20 cellular contexts compared by ENCODE assay signal in genomic region chr2:33083671-33084387, GRCh38.
DNase-seq lines count a peak whose midpoint lies in the region; ATAC-seq and TF ChIP-seq lines count a peak whose summit lies in the region.
"Had no signal": no experiment of that assay in that cellular context is flagged by ENCODE, and none has a peak within 500 bp of the region (broad histone marks: within the 10 kb centered on the region; RNA-seq: fewer than 3 reads in every experiment).

No MANE protein-coding gene starts in this region.

- POLR2A ChIA-PET in OCI-LY7 (lab: Charles Lee) = interaction anchor here (0.6 to 5.4 kb wide), 5 partner anchors 16 to 167 kb away, joined by 3 to 38 read pairs (median 4); no protein-coding TSS in a partner anchor

- no peaks in the 10 kb centered on the region for H3K9me2 ChIP-seq in OCI-LY7 (ENCODE audit: insufficient read depth, low read length)
- H3K9me2 ChIP-seq: SK-N-SH had no signal

- BruUV-seq in OCI-LY7 (replicated peaks; lab: Mats Ljungman, UMichigan) = no TSS peak

- intact Hi-C loops in OCI-LY7 (cut with micrococcal nuclease; ENCODE audit: unreplicated experiment) = loop anchor here (2.0 to 10.0 kb wide), 2 partner anchors 173 to 511 kb away; partner anchors contain the start of gene FAM98A

- H3K27ac ChIP-seq in OCI-LY7 (ENCODE audit: low read depth, low read length, poor library complexity, severe bottlenecking) (peak overlapping the region; percentile 95), thoracic aorta (peak overlapping the region; percentile 55)
- H3K27ac ChIP-seq: lower lobe of right lung, PC-9, testis had no signal

- H3K4me3 ChIP-seq in OCI-LY7 (ENCODE audit: low read depth, low read length, poor library complexity, severe bottlenecking) (peak overlapping the region; percentile 40), thoracic aorta (no peak overlapping the region)
- H3K4me3 ChIP-seq: lower lobe of right lung, PC-9, testis had no signal

- peaks cover 87% of the 10 kb centered on the region for H3K4me1 ChIP-seq in OCI-LY7 (ENCODE audit: insufficient read depth, low read length, poor library complexity, severe bottlenecking)
- H3K4me1 ChIP-seq in thoracic aorta (ENCODE audit: control insufficient read depth in 1 of 2, low read depth in 2 of 2) = peaks cover 15 to 64% of the 10 kb centered on the region in 2 donors
- H3K4me1 ChIP-seq: testis had no signal

- TF ChIP-seq CTCF in OCI-LY7 (conservative IDR thresholded peaks at IDR 0.05; ENCODE audit: low read length) = no peak
- TF ChIP-seq CTCF in thoracic aorta (IDR thresholded peaks at IDR 0.05) = no peak

- no peaks in the 10 kb centered on the region for H4K20me1 ChIP-seq in OCI-LY7 (ENCODE audit: insufficient read depth, low read length)

- no peak for ATAC-seq in thoracic aorta (ENCODE audit: insufficient number of reproducible peaks, low FRiP score, low read depth)
- no peak for ATAC-seq in GM18909 (IDR thresholded peaks at IDR 0.05; ENCODE audit: poor library complexity, unreplicated experiment)
- ATAC-seq: lower lobe of right lung had no signal

- H3K4me2 ChIP-seq in OCI-LY7 (ENCODE audit: low read length) = peak overlapping the region; percentile 77
- H3K4me2 ChIP-seq: PC-9, SK-N-SH had no signal

- no peaks in the 10 kb centered on the region for H3K27me3 ChIP-seq in thoracic aorta (replicated peaks; ENCODE audit: insufficient read depth)
- H3K27me3 ChIP-seq: testis had no signal

- peaks cover 19% of the 10 kb centered on the region; the same call in 1 of the 2 replicates for H3K9me3 ChIP-seq in OCI-LY7 (ENCODE audit: low read length)
- no peaks in the 10 kb centered on the region for H3K9me3 ChIP-seq in thoracic aorta
- H3K9me3 ChIP-seq: lower lobe of right lung, SK-N-SH, testis had no signal

- DNase-seq in SIG-M5 treated with dmso at 0.1 percent for 504 hours (lab: John Stamatoyannopoulos, UW; ENCODE audit: unreplicated experiment) = peak; percentile 19
- DNase-seq in SIG-M5 (lab: John Stamatoyannopoulos, UW) = no peak
- peak; percentile 67 for DNase-seq in OCI-LY7 (ENCODE audit: low spot score)
- DNase-seq in globus pallidus (ENCODE audit: low spot score) = peak; percentile 5
- DNase-seq in thoracic aorta (ENCODE audit: low spot score) = no peak
- DNase-seq in SHP77 (lab: John Stamatoyannopoulos, UW) = no peak
- no peak for DNase-seq in NK-92 treated with Interleukin-12 subunit alpha and Interleukin-12 subunit beta, amount 100 ng/mL, for 24 hours (lab: John Stamatoyannopoulos, UW)
- DNase-seq: activated CD4-positive, alpha-beta T cell treated with anti-CD3 and anti-CD28 coated beads for 48 hours; activated effector memory CD4-positive, alpha-beta T cell treated with Interleukin-2 at 50 U/mL for 16 hours; amniotic stem cell; CD4-positive, CD25-positive, alpha-beta regulatory T cell; DMS79; effector CD8-positive, alpha-beta T cell; head of caudate nucleus; lower lobe of right lung; NCI-H187; SK-N-SH; testis had no signal

- peaks cover 64% of the 10 kb centered on the region for H3K36me3 ChIP-seq in OCI-LY7 (ENCODE audit: insufficient read depth, low read length)
- no peaks in the 10 kb centered on the region for H3K36me3 ChIP-seq in thoracic aorta
- H3K36me3 ChIP-seq: lower lobe of right lung had no signal

- peaks cover 50% of the 10 kb centered on the region; the same call in 1 of the 2 replicates for H3K79me2 ChIP-seq in OCI-LY7 (ENCODE audit: insufficient read depth, low read depth, low read length)

- CTCF ChIA-PET in OCI-LY7 (lab: Charles Lee; ENCODE audit: unreplicated experiment) = interaction anchor here (0.6 to 1.9 kb wide), 3 partner anchors 22 to 32 kb away, joined by 3 to 5 read pairs (median 4); no protein-coding TSS in a partner anchor

- peak overlapping the region; percentile 7; the same call in 1 of the 2 replicates for H2AFZ ChIP-seq in OCI-LY7 (ENCODE audit: low read length)
- H2AFZ ChIP-seq: PC-9 had no signal

Comparison
In these comparisons a context has a peak if more than half of its experiments do, and no peak if none do; other contexts are left out.
1. DNase-seq: peak in SIG-M5 treated with dmso at 0.1 percent for 504 hours (single experiment), OCI-LY7 (single experiment) and globus pallidus (single experiment); none in SIG-M5 (single experiment), thoracic aorta (single experiment), SHP77 (0 of 2) and NK-92 treated with Interleukin-12 subunit alpha and Interleukin-12 subunit beta, amount 100 ng/mL, for 24 hours (single experiment).